Comparison of ENCODE assay signal across 1 cellular context in genomic region chr7:139914306-139914747, GRCh38.
A peak's percentile ranks its signal among the peaks of the same experiment; 100 is the strongest.
TF ChIP-seq lines count a peak whose summit lies in the region.

No MANE protein-coding gene starts in this region.

TF ChIP-seq in K562, 482 proteins besides CTCF, POLR2A, EP300 and RAD21 (continued from another document and continues in another):
- TF ChIP-seq ZNF407 (IDR thresholded peaks at IDR 0.05; ENCODE audit: low read depth) (no peak), ATF7 (IDR thresholded peaks at IDR 0.05) (0 out of 2 replicates have a peak, but pooled peaks have one; percentile 18), ZNF445 (CRISPR knock-in tag; IDR thresholded peaks at IDR 0.05; ENCODE audit: low read depth) (0 out of 2 replicates have a peak, but pooled peaks have one; percentile 21), XRCC5 (IDR thresholded peaks at IDR 0.05; ENCODE audit: low read depth, low read length) (no peak), ZNF449 (CRISPR knock-in tag; IDR thresholded peaks at IDR 0.05) (no peak), CREM (IDR thresholded peaks at IDR 0.05; ENCODE audit: low read depth) (no peak), ZNF165 (CRISPR knock-in tag; IDR thresholded peaks at IDR 0.05; ENCODE audit: borderline replicate concordance) (no peak), POLR2B (IDR thresholded peaks at IDR 0.05; ENCODE audit: low read depth, partially characterized antibody) (no peak), ZNF592 (IDR thresholded peaks at IDR 0.05) (peak; percentile 95), TEAD1 (CRISPR knock-in tag; IDR thresholded peaks at IDR 0.05) (0 out of 4 replicates have a peak, but pooled peaks of 1 of the 2 experiments have one; percentile 12), HDAC2 (IDR thresholded peaks at IDR 0.05) (peak; percentile 93), ZNF644 (tag; IDR thresholded peaks at IDR 0.05; ENCODE audit: low read depth) (no peak), ZNF124 (CRISPR knock-in tag; IDR thresholded peaks at IDR 0.05) (no peak), CHAMP1 (IDR thresholded peaks at IDR 0.05) (peak; percentile 70; the same call in 1 of the 2 replicates), KLF13 (tag; IDR thresholded peaks at IDR 0.05; ENCODE audit: borderline replicate concordance, low read depth) (0 out of 2 replicates have a peak, but pooled peaks have one; percentile 33), ZNF518B (CRISPR knock-in tag; IDR thresholded peaks at IDR 0.05) (no peak), HLTF (IDR thresholded peaks at IDR 0.05) (peak; percentile 88; the same call in 1 of the 2 replicates), MXI1 (IDR thresholded peaks at IDR 0.05; ENCODE audit: low read depth, low read length) (no peak), ZNF3 (CRISPR knock-in tag; IDR thresholded peaks at IDR 0.05) (no peak), ZNF41 (CRISPR knock-in tag; conservative IDR thresholded peaks at IDR 0.05) (no peak), ZBTB2 (IDR thresholded peaks at IDR 0.05) (0 out of 2 replicates have a peak, but pooled peaks have one; percentile 27), TRIM24 (IDR thresholded peaks at IDR 0.05) (peak; percentile 61 to 73), CEBPB (tag; IDR thresholded peaks at IDR 0.05) (no peak), CREB1 (IDR thresholded peaks at IDR 0.05) (no peak), CREB1 (CRISPR knock-in tag; IDR thresholded peaks at IDR 0.05) (no peak), HNRNPL (IDR thresholded peaks at IDR 0.05; ENCODE audit: low read depth, low read length) (no peak), TAF9B (IDR thresholded peaks at IDR 0.05; ENCODE audit: partially characterized antibody) (no peak), BRF2 (IDR thresholded peaks at IDR 0.05; ENCODE audit: borderline replicate concordance, insufficient read depth, insufficient read length) (no peak), L3MBTL2 (IDR thresholded peaks at IDR 0.05) (peak; percentile 56; the same call in 1 of the 2 replicates), PRMT5 (CRISPR knock-in tag; IDR thresholded peaks at IDR 0.05) (no peak), TEAD2 (tag; IDR thresholded peaks at IDR 0.05) (no peak), MNT (conservative IDR thresholded peaks at IDR 0.05) (peak in 1 of 2 experiments; percentile 22; a peak in 2 of 4 replicates), ZNF253 (CRISPR knock-in tag; conservative IDR thresholded peaks at IDR 0.05) (no peak)
